30 cellular contexts compared by ENCODE assay signal in the genomic region with DNA sequence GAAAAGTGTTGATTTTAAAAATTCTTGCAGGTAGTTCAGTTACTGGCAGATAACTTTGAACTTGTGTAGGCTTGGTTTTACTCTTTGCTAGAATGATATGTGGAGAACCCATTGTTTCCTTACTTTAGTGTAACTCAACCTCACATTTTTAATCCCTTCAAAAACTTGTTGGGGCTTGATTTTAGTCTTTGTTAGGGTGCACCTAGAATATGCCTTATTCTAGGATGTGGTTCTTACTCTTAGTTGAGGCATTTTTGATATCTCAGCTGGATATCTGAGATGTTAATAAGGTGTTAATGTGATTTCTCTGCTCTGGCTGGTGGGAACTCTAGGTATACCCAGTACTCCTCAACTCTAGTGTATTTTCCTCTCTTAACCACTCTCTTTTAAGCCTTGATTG. TPM values are rescaled to one million over a fixed set of nuclear protein-coding genes. Genes with fewer than 3 reads are reported as not detected.
"Had no signal": no experiment of that assay in that cellular context is flagged by ENCODE, and none has a peak within 500 bp of the region (broad histone marks: within the 10 kb centered on the region; RNA-seq: fewer than 3 reads in every experiment).

No MANE protein-coding gene starts in this region.

- H3K27ac Mint-ChIP-seq: activated CD4-positive, alpha-beta T cell treated with anti-CD3 and anti-CD28 coated beads, Interleukin-2, amount 10 ng/mL, durations not matched to agents 24 days and 14 days; activated CD8-positive, alpha-beta T cell treated with anti-CD3 and anti-CD28 coated beads for 36 hours; activated naive CD4-positive, alpha-beta T cell treated with anti-CD3 and anti-CD28 coated beads, Interleukin-2, amount 50 U/mL, for 24 hours; activated naive CD8-positive, alpha-beta T cell treated with anti-CD3 and anti-CD28 coated beads, Interleukin-2, amount 10 ng/mL, durations not matched to agents 7 days and 5 days; activated T-helper 2 cell treated with anti-CD3 and anti-CD28 coated beads, Interferon-gamma antibody, Interleukin-2, Interleukin-4, amounts not matched to agents 10 μg/mL and 5 μg/mL and 100 μg/mL, durations not matched to agents 14 hours and 24 hours and 36 hours had no signal

- DNase-seq: activated CD4-positive, alpha-beta T cell treated with anti-CD3 and anti-CD28 coated beads, Interleukin-2, amount 10 ng/mL, durations not matched to agents 24 days and 14 days; activated CD4-positive, alpha-beta T cell treated with anti-CD3 and anti-CD28 coated beads, Interleukin-2, amount 50 U/mL, for 4 hours; activated CD8-positive, alpha-beta T cell treated with anti-CD3 and anti-CD28 coated beads for 36 hours; activated gamma-delta T cell; activated naive CD4-positive, alpha-beta T cell treated with Interleukin-2 at 50 U/mL for 16 hours; activated naive CD8-positive, alpha-beta T cell treated with anti-CD3 and anti-CD28 coated beads, Interleukin-2, amount 10 ng/mL, durations not matched to agents 7 days and 5 days; activated T-cell treated with anti-CD3 and anti-CD28 coated beads, Interleukin-2, amount 50 U/mL, for 1 hour; amygdala; NCI-H1092 treated with DMSO at 0.1 percent for 48 hours; NCI-H1417; NCI-H146; NCI-H187; NCI-H2029 treated with DMSO at 0.1 percent for 48 hours; NCI-H2107; NCI-H2171; NCI-H510A; NCI-H526; NCI-H748 treated with DMSO at 0.1 percent for 48 hours; NK-92 treated with Interleukin-12 subunit alpha and Interleukin-12 subunit beta, amount 100 ng/mL, for 24 hours; PC-9; Right ventricle myocardium superior; SW 1271; T-helper 1 cell; T1000; WERI-Rb-1 had no signal

- H3K4me3 Mint-ChIP-seq: activated CD4-positive, alpha-beta T cell treated with anti-CD3 and anti-CD28 coated beads, Interleukin-2, amount 10 ng/mL, durations not matched to agents 24 days and 14 days; activated CD8-positive, alpha-beta T cell treated with anti-CD3 and anti-CD28 coated beads for 36 hours; activated naive CD4-positive, alpha-beta T cell treated with anti-CD3 and anti-CD28 coated beads, Interleukin-2, amount 50 U/mL, for 24 hours; activated naive CD8-positive, alpha-beta T cell treated with anti-CD3 and anti-CD28 coated beads, Interleukin-2, amount 10 ng/mL, durations not matched to agents 7 days and 5 days had no signal

- H3K9me3 Mint-ChIP-seq: activated CD4-positive, alpha-beta T cell treated with anti-CD3 and anti-CD28 coated beads, Interleukin-2, amount 10 ng/mL, durations not matched to agents 24 days and 14 days; activated naive CD4-positive, alpha-beta T cell treated with anti-CD3 and anti-CD28 coated beads, Interleukin-2, amount 50 U/mL, for 24 hours had no signal

- ATAC-seq: activated CD8-positive, alpha-beta T cell treated with anti-CD3 and anti-CD28 coated beads for 36 hours had no signal

- H3K4me1 Mint-ChIP-seq: activated CD4-positive, alpha-beta T cell treated with anti-CD3 and anti-CD28 coated beads, Interleukin-2, amount 10 ng/mL, durations not matched to agents 24 days and 14 days had no signal

- H3K27me3 Mint-ChIP-seq: activated CD4-positive, alpha-beta T cell treated with anti-CD3 and anti-CD28 coated beads, Interleukin-2, amount 10 ng/mL, durations not matched to agents 24 days and 14 days; activated CD8-positive, alpha-beta T cell treated with anti-CD3 and anti-CD28 coated beads for 36 hours; activated naive CD4-positive, alpha-beta T cell treated with anti-CD3 and anti-CD28 coated beads, Interleukin-2, amount 50 U/mL, for 24 hours had no signal

- H3K27ac ChIP-seq: ascending aorta, KMS-11, PC-9, RWPE1, WERI-Rb-1 had no signal

RNA-seq across cellular contexts. Expression of gene SIX4, which starts 20.4 kb away (rescaled TPM):
- total RNA-seq: activated CD8-positive, alpha-beta T cell treated with anti-CD3 and anti-CD28 coated beads for 36 hours had no signal
